Comparison of ENCODE assay signal across 8 cellular contexts in genomic region chr1:156725683-156726280, GRCh38. TPM values are rescaled to one million over a fixed set of nuclear protein-coding genes. Genes with fewer than 3 reads are reported as not detected.
A peak's percentile ranks its signal among the peaks of the same experiment; 100 is the strongest.
DNase-seq lines count a peak whose midpoint lies in the region; FAIRE-seq and TF ChIP-seq lines count a peak whose summit lies in the region.

No MANE protein-coding gene starts in this region.

- TF ChIP-seq POLR2A in GM12892 (IDR thresholded peaks at IDR 0.05; ENCODE audit: low read depth, low read length) = no peak

- no peaks in the 10 kb centered on the region for H3K9me3 ChIP-seq in mononuclear cell (ENCODE audit: low read depth, low read length)

- peak; percentile 73 for FAIRE-seq in GM12892 (lab: Jason Lieb, UNC)

- H3K4me3 ChIP-seq in mononuclear cell (ENCODE audit: low read length) = peak overlapping the region; percentile 14

- DNase-seq in GM12892 (ENCODE audit: insufficient read length) (peak; percentile 62), HT1080 (ENCODE audit: low read depth) (peak; percentile 93), NOMO-1 treated with dmso at 0.1 percent for 144 hours (lab: John Stamatoyannopoulos, UW; ENCODE audit: unreplicated experiment) (peak; percentile 94), epidermal melanocyte (ENCODE audit: insufficient read length, low spot score) (peak; percentile 88), GOT3 (lab: John Stamatoyannopoulos, UW) (no peak)
- DNase-seq in activated CD8-positive, alpha-beta memory T cell treated with anti-CD3 and anti-CD28 coated beads for 48 hours (ENCODE audit: low read depth in 2 of 3, low spot score in 2 of 3) = peak in 2 of 3 experiments; percentile 59 to 63
- DNase-seq in stimulated activated CD8-positive, alpha-beta memory T cell treated with anti-CD3 and anti-CD28 coated beads, Interleukin-15, amount 100 ng/mL, for 24 hours (ENCODE audit: low read depth) = peak; percentile 62

- H3K27me3 ChIP-seq in mononuclear cell (ENCODE audit: insufficient read depth, low read length) = no peaks in the 10 kb centered on the region

- H3K4me1 ChIP-seq in mononuclear cell (ENCODE audit: insufficient read depth, low read length) = peaks cover 41% of the 10 kb centered on the region

RNA-seq across cellular contexts. Expression of gene METTL25B, which starts 2.5 kb away (rescaled TPM):
- polyA plus RNA-seq in GM12892 (2012; ENCODE audit: missing spikeins) = 24.4 TPM
- 10.9 and 15.7 TPM in 2 replicates for total RNA-seq in HT1080 (2014; rRNA removed; shearing (Covaris generic))
- polyA plus RNA-seq in HT1080 (2015; cell fraction: cytosol; rRNA removed) = 14.2 and 17.3 TPM in 2 replicates
- 35.5 and 53.7 TPM in 2 replicates for polyA plus RNA-seq in HT1080 (2015; cell fraction: nucleus; rRNA removed)
- total RNA-seq in mononuclear cell = 5.0 TPM

RNA-seq across cellular contexts. Expression of gene ISG20L2, which starts 2.8 kb away (rescaled TPM):
- polyA plus RNA-seq in GM12892 (2012; ENCODE audit: missing spikeins) = 22.9 TPM
- total RNA-seq in HT1080 (2014; rRNA removed; shearing (Covaris generic)) = 27.6 and 39.8 TPM in 2 replicates
- 44.0 and 45.2 TPM in 2 replicates for polyA plus RNA-seq in HT1080 (2015; cell fraction: cytosol; rRNA removed)
- 32.8 and 38.5 TPM in 2 replicates for polyA plus RNA-seq in HT1080 (2015; cell fraction: nucleus; rRNA removed)
- 36.0 TPM for total RNA-seq in mononuclear cell

RNA-seq across cellular contexts. Expression of gene MRPL24, which starts 15.1 kb away (rescaled TPM):
- 129 TPM for polyA plus RNA-seq in GM12892 (2012; ENCODE audit: missing spikeins)
- total RNA-seq in HT1080 (2014; rRNA removed; shearing (Covaris generic)) = 163 and 192 TPM in 2 replicates
- 160 and 175 TPM in 2 replicates for polyA plus RNA-seq in HT1080 (2015; cell fraction: cytosol; rRNA removed)
- 94.5 and 109 TPM in 2 replicates for polyA plus RNA-seq in HT1080 (2015; cell fraction: nucleus; rRNA removed)
- total RNA-seq in mononuclear cell = 3.9 TPM

RNA-seq across cellular contexts. Expression of gene CRABP2, which starts 20.4 kb away (rescaled TPM):
- polyA plus RNA-seq in GM12892 (2012; ENCODE audit: missing spikeins) = 0.76 TPM
- 6.0 and 8.6 TPM in 2 replicates for total RNA-seq in HT1080 (2014; rRNA removed; shearing (Covaris generic))
- polyA plus RNA-seq in HT1080 (2015; cell fraction: cytosol; rRNA removed) = 4.8 and 6.8 TPM in 2 replicates
- polyA plus RNA-seq in HT1080 (2015; cell fraction: nucleus; rRNA removed) = 4.4 and 4.8 TPM in 2 replicates
- total RNA-seq in mononuclear cell = 0.42 TPM

RNA-seq across cellular contexts. Expression of gene HDGF, which starts 25.7 kb away (rescaled TPM):
- polyA plus RNA-seq in GM12892 (2012; ENCODE audit: missing spikeins) = 139 TPM
- 522 and 576 TPM in 2 replicates for total RNA-seq in HT1080 (2014; rRNA removed; shearing (Covaris generic))
- polyA plus RNA-seq in HT1080 (2015; cell fraction: cytosol; rRNA removed) = 364 and 385 TPM in 2 replicates
- 227 and 246 TPM in 2 replicates for polyA plus RNA-seq in HT1080 (2015; cell fraction: nucleus; rRNA removed)
- 98.9 TPM for total RNA-seq in mononuclear cell

Comparison
In these comparisons a context has a peak if more than half of its experiments do, and no peak if none do; other contexts are left out.
1. RNA of gene MRPL24, which starts 15.1 kb away (total RNA-seq): 163 to 192 TPM in HT1080; 3.9 TPM in mononuclear cell (single experiment); every median in the first group is over 10 times any median in the second.